8 cellular contexts compared by ENCODE assay signal in the genomic region with DNA sequence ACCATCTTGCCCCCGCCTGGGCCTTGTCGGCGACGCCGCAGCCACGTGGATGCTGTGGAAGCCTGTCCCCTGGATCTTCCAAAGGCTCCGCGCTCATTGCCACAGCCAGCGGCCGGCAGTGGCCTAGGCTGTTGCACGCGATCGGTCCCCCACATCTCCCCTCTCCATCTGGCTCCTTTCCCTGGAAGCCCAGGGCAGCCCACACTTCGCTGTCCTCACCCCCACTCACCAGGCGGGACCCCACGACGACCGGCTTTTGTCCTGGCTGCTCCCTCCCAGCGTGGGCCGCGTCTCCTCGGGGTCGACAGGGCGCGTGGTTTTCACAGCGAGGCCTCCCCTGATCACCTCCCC. TPM values are rescaled to one million over a fixed set of nuclear protein-coding genes. Genes with fewer than 3 reads are reported as not detected.
DNase-seq lines count a peak whose midpoint lies in the region; ATAC-seq and TF ChIP-seq lines count a peak whose summit lies in the region.

No MANE protein-coding gene starts in this region.

- peaks cover 36% of the 10 kb centered on the region for H3K79me2 ChIP-seq in ACC112 (ENCODE audit: control insufficient read depth, insufficient read depth, low read length, unreplicated experiment)

- H3K9me3 Mint-ChIP-seq in central memory CD8-positive, alpha-beta T cell, result no peaks in the 10 kb centered on the region

- peak overlapping the region; percentile 85 for H3K4me3 Mint-ChIP-seq in central memory CD8-positive, alpha-beta T cell

- peaks cover 27% of the 10 kb centered on the region for H3K4me1 ChIP-seq in ACC112 (ENCODE audit: control insufficient read depth, insufficient read depth, low read length, unreplicated experiment)
- H3K4me1 ChIP-seq in muscle layer of duodenum (ENCODE audit: control insufficient read depth in 1 of 2, insufficient read depth in 2 of 2, low read length in 2 of 2), result peaks cover 0 to 11% of the 10 kb centered on the region in 2 donors

- H2AFZ ChIP-seq in ACC112 (ENCODE audit: low read length, unreplicated experiment), result peak overlapping the region; percentile 19

- H3K27ac ChIP-seq in ACC112 (ENCODE audit: low read depth, low read length) (peak overlapping the region; percentile 38; the same call in 1 of the 2 replicates), muscle layer of duodenum (ENCODE audit: low read length) (peak overlapping the region; percentile 83), WERI-Rb-1 (no peak overlapping the region)

- no peak for TF ChIP-seq CTCF in WERI-Rb-1 (IDR thresholded peaks at IDR 0.05; ENCODE audit: low read depth, low read length)

- ATAC-seq in central memory CD8-positive, alpha-beta T cell (replicated peaks; ENCODE audit: extremely low read depth, poor library complexity, severe bottlenecking), result no peak
- ATAC-seq in HG03565 (IDR thresholded peaks at IDR 0.05; ENCODE audit: unreplicated experiment), result no peak

- H3K27me3 Mint-ChIP-seq in central memory CD8-positive, alpha-beta T cell, result no peaks in the 10 kb centered on the region

- peak overlapping the region; percentile 92 for H3K27ac Mint-ChIP-seq in central memory CD8-positive, alpha-beta T cell (ENCODE audit: low read depth)

- H3K4me1 Mint-ChIP-seq in central memory CD8-positive, alpha-beta T cell, result peaks cover 24% of the 10 kb centered on the region

- no peaks in the 10 kb centered on the region for H3K27me3 ChIP-seq in ACC112 (ENCODE audit: insufficient read depth, low read length)
- no peaks in the 10 kb centered on the region for H3K27me3 ChIP-seq in muscle layer of duodenum (ENCODE audit: low read depth, low read length)
- H3K27me3 ChIP-seq in WERI-Rb-1 (ENCODE audit: insufficient read depth, low read depth, severe bottlenecking), result no peaks in the 10 kb centered on the region

- H3K9me3 ChIP-seq in muscle layer of duodenum (ENCODE audit: control insufficient read depth in 1 of 2, low read length in 2 of 2) (no peaks in the 10 kb centered on the region), WERI-Rb-1 (ENCODE audit: severe bottlenecking) (peaks cover 7% of the 10 kb centered on the region)

- H3K4me3 ChIP-seq in ACC112 (ENCODE audit: low read depth, low read length), result peak overlapping the region; percentile 90
- H3K4me3 ChIP-seq in Jurkat, Clone E6-1 (ENCODE audit: low read length), result peak overlapping the region; percentile 82
- peak overlapping the region; percentile 77 to 89 for H3K4me3 ChIP-seq in muscle layer of duodenum (ENCODE audit: low read depth in 1 of 2, low read length in 2 of 2)
- no peak overlapping the region for H3K4me3 ChIP-seq in WERI-Rb-1 (ENCODE audit: low read depth, low read length)

- H3K36me3 ChIP-seq in ACC112 (ENCODE audit: insufficient read depth, low read length) (no peaks in the 10 kb centered on the region), muscle layer of duodenum (ENCODE audit: control insufficient read depth in 1 of 2, insufficient read depth in 2 of 2, low read length in 2 of 2) (no peaks in the 10 kb centered on the region), WERI-Rb-1 (peaks cover 3% of the 10 kb centered on the region)

- peaks cover 1% of the 10 kb centered on the region for H3K36me3 Mint-ChIP-seq in central memory CD8-positive, alpha-beta T cell (ENCODE audit: insufficient read depth)

- no peak for DNase-seq in Jurkat, Clone E6-1 (ENCODE audit: low read depth, low spot score)
- no peak for DNase-seq in central memory CD8-positive, alpha-beta T cell (ENCODE audit: low spot score in 2 of 2)
- DNase-seq in epidermal melanocyte (ENCODE audit: insufficient read length, low spot score) (no peak), WERI-Rb-1 (no peak), superior temporal gyrus (ENCODE audit: extremely low spot score) (no peak)

RNA-seq across cellular contexts. Expression of gene TEX30, which starts 0.6 kb away (rescaled TPM):
- 71.3 TPM for polyA plus RNA-seq in Jurkat, Clone E6-1 (2012; ENCODE audit: insufficient read depth, insufficient read length)

RNA-seq across cellular contexts. Expression of gene POGLUT2, which starts 24.6 kb away (rescaled TPM):
- 14.1 TPM for polyA plus RNA-seq in Jurkat, Clone E6-1 (2012; ENCODE audit: insufficient read depth, insufficient read length)

RNA-seq across cellular contexts. Expression of gene BIVM, which starts 24.7 kb away (rescaled TPM):
- 21.0 TPM for polyA plus RNA-seq in Jurkat, Clone E6-1 (2012; ENCODE audit: insufficient read depth, insufficient read length)
